Comparison of ENCODE assay signal across 18 cellular contexts in the genomic region with DNA sequence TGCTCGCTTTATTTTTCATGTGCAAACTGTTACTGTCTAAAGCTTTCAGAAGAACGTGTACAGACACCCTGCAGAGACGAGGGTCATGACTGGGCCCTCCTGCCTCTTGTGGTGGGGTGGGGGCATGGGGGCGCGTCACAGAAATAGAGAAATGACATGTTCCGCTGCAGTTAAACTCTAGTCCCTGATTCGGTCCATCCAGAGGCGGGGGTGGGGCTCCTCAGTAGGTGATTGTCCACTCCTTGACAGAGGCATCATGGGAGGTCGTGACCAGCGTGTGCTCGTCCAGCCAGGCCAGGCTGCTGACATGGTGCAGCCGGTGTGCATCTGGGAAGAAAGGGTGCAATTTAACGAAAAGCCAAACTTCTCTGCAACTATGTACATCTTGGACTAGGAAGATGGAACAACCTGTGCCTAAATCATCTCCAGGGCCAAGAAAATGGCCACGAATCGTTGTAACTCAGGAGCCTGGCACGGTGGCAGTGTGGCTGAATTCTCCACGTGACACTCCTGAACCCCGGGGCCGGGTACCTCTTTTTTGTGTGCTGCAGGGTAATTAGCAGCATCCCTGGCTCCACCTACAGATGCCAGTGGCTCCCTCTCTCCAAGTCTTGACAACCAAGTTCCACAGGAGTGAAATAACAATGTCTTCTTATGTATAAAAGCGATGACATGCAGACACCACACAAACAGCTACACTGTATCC. TPM values are rescaled to one million over a fixed set of nuclear protein-coding genes. Genes with fewer than 3 reads are reported as not detected.
DNase-seq lines count a peak whose midpoint lies in the region; ATAC-seq and TF ChIP-seq lines count a peak whose summit lies in the region.
"Had no signal": no experiment of that assay in that cellular context is flagged by ENCODE, and none has a peak within 500 bp of the region (broad histone marks: within the 10 kb centered on the region; RNA-seq: fewer than 3 reads in every experiment).

No MANE protein-coding gene starts in this region.

- H3K9me2 ChIP-seq in hepatocyte (replicated peaks; ENCODE audit: insufficient read depth): no peaks in the 10 kb centered on the region

- ATAC-seq in psoas muscle (no peak), HG03108 (IDR thresholded peaks at IDR 0.05; ENCODE audit: unreplicated experiment) (no peak)
- ATAC-seq: left ventricle myocardium superior had no signal

- intact Hi-C loops in psoas muscle (cut with DNase I): no loop called here

- TF ChIP-seq CTCF in WERI-Rb-1 (IDR thresholded peaks at IDR 0.05; ENCODE audit: low read depth, low read length): no peak
- TF ChIP-seq CTCF in psoas muscle (IDR thresholded peaks at IDR 0.05): no peak
- no peak for TF ChIP-seq CTCF in hepatocyte (IDR thresholded peaks at IDR 0.05; ENCODE audit: poor library complexity)

- DNase-seq in activated CD4-positive, CD25-positive, alpha-beta regulatory T cell treated with anti-CD3 and anti-CD28 coated beads, Interleukin-2, amount 50 U/mL, for 72 hours: peak; percentile 4
- DNase-seq in activated CD4-positive, CD25-positive, alpha-beta regulatory T cell (lab: John Stamatoyannopoulos, UW): no peak
- DNase-seq in WERI-Rb-1 (no peak), islet precursor cell (peak; percentile 52), psoas muscle (no peak), hepatic stellate cell (ENCODE audit: low spot score) (no peak), hepatocyte (ENCODE audit: low spot score) (no peak)
- DNase-seq: activated CD4-positive, alpha-beta T cell treated with anti-CD3 and anti-CD28 coated beads, Interleukin-2, amount 50 U/mL, for 4 hours; central memory CD4-positive, alpha-beta T cell; left ventricle myocardium superior; NCI-H1417; PC-9; stimulated activated CD4-positive, alpha-beta T cell treated with anti-CD3 and anti-CD28 coated beads, Interleukin-12 subunit alpha, Interleukin-12 subunit beta, amount 100 ng/mL, for 4 hours had no signal

- 79 to 90% (median 82%) methylated on average over 20 of the region's 20 CpGs for WGBS in psoas muscle, 3 donors
- 88% methylated on average over 20 of the region's 20 CpGs for WGBS in hepatocyte (ENCODE audit: low lambda C conversion rate, missing lambda C conversion rate)

- H3K27ac ChIP-seq in WERI-Rb-1 (peak overlapping the region; percentile 70), psoas muscle (peak overlapping the region; percentile 32), hepatocyte (no peak overlapping the region)
- H3K27ac ChIP-seq: 22Rv1, adrenal gland, C4-2B, PC-9 had no signal

- H3K4me3 ChIP-seq in WERI-Rb-1 (ENCODE audit: low read depth, low read length) (no peak overlapping the region), psoas muscle (no peak overlapping the region), hepatocyte (no peak overlapping the region)
- H3K4me3 ChIP-seq: adrenal gland, PC-9, upper lobe of left lung had no signal

- no peaks in the 10 kb centered on the region for H3K27me3 ChIP-seq in WERI-Rb-1 (ENCODE audit: insufficient read depth, low read depth, severe bottlenecking)
- H3K27me3 ChIP-seq in psoas muscle (ENCODE audit: insufficient read depth in 3 of 3, low read length in 2 of 3): no peaks in the 10 kb centered on the region
- H3K27me3 ChIP-seq in hepatocyte: no peaks in the 10 kb centered on the region
- H3K27me3 ChIP-seq: adrenal gland, upper lobe of left lung had no signal

- H3K4me2 ChIP-seq in hepatocyte: no peak overlapping the region
- H3K4me2 ChIP-seq: PC-9 had no signal

- no peak overlapping the region for H2AFZ ChIP-seq in hepatocyte
- H2AFZ ChIP-seq: PC-9 had no signal

- H3K4me1 ChIP-seq in psoas muscle (no peaks in the 10 kb centered on the region), hepatocyte (ENCODE audit: insufficient read depth) (no peaks in the 10 kb centered on the region)
- H3K4me1 ChIP-seq: adrenal gland had no signal

- H3K36me3 ChIP-seq in WERI-Rb-1 (peaks cover 63% of the 10 kb centered on the region), psoas muscle (ENCODE audit: insufficient read depth in 1 of 2, low read depth in 1 of 2) (peaks cover 33 to 76% of the 10 kb centered on the region in 2 donors), hepatocyte (replicated peaks; ENCODE audit: insufficient read depth, low read depth) (no peaks in the 10 kb centered on the region)

- no peaks in the 10 kb centered on the region for H4K20me1 ChIP-seq in hepatocyte (ENCODE audit: insufficient read depth, poor library complexity, severe bottlenecking)

- H3K9me3 ChIP-seq in WERI-Rb-1 (ENCODE audit: severe bottlenecking) (no peaks in the 10 kb centered on the region), psoas muscle (no peaks in the 10 kb centered on the region), hepatocyte (ENCODE audit: low read depth) (no peaks in the 10 kb centered on the region)
- H3K9me3 ChIP-seq: adrenal gland, upper lobe of left lung had no signal

- H3K79me2 ChIP-seq in hepatocyte: no peaks in the 10 kb centered on the region

RNA-seq across cellular contexts. Expression of gene WDR1, which starts 41.3 kb away (rescaled TPM):
- 100 to 1,000 TPM in 3 of 4 donors, 10 to 100 TPM in 1; 86.3 to 146 (median 118) TPM for total RNA-seq in psoas muscle
- 100 to 1,000 TPM in 1 of 3 donors, 10 to 100 TPM in 2; 55.6 to 273 (median 79.1) TPM for polyA plus RNA-seq in psoas muscle
- total RNA-seq in hepatocyte: 169 and 176 TPM in 2 replicates
- polyA plus RNA-seq in hepatocyte: 177 and 179 TPM in 2 replicates

RNA-seq across cellular contexts. Expression of gene SLC2A9, which starts 54.0 kb away (rescaled TPM):
- 1 to 10 TPM in 3 of 4 donors, under 1 TPM in 1; 0.71 to 2.4 (median 1.5) TPM for total RNA-seq in psoas muscle
- 1 to 10 TPM in 1 of 3 donors, under 1 TPM in 2; 0.37 to 2.7 (median 0.52) TPM for polyA plus RNA-seq in psoas muscle
- 2.7 and 6.2 TPM in 2 replicates for total RNA-seq in hepatocyte
- 7.1 and 7.8 TPM in 2 replicates for polyA plus RNA-seq in hepatocyte

Comparison
In these comparisons a context has a peak if more than half of its experiments do, and no peak if none do; other contexts are left out.
1. DNase-seq: peak in activated CD4-positive, CD25-positive, alpha-beta regulatory T cell treated with anti-CD3 and anti-CD28 coated beads, Interleukin-2, amount 50 U/mL, for 72 hours (single experiment) and islet precursor cell (single experiment); none in activated CD4-positive, CD25-positive, alpha-beta regulatory T cell (0 of 4), WERI-Rb-1 (single experiment), psoas muscle (0 of 2), hepatic stellate cell (single experiment) and hepatocyte (single experiment).